In genomic region chr1:24744911-24745710, GRCh38 we compare ENCODE assay signal across 8 cellular contexts. TPM values are rescaled to one million over a fixed set of nuclear protein-coding genes. Genes with fewer than 3 reads are reported as not detected.
DNase-seq lines count a peak whose midpoint lies in the region; ATAC-seq and TF ChIP-seq lines count a peak whose summit lies in the region.

TSS of gene CLIC4 (plus strand) at chr1:24745447. CDS start at chr1:24745554, 107 bp downstream.

- H3K4me3 Mint-ChIP-seq in activated CD8-positive, alpha-beta memory T cell treated with anti-CD3 and anti-CD28 coated beads, Interleukin-2, amount 10 ng/mL, durations not matched to agents 7 days and 5 days = peak within 1 kb of the TSS; percentile 82
- peak within 1 kb of the TSS; percentile 84 for H3K4me3 Mint-ChIP-seq in endodermal cell

- H3K4me1 ChIP-seq in NT2/D1 (ENCODE audit: insufficient read depth, insufficient read length) = peaks cover 12% of the 10 kb centered on the region
- H3K4me1 ChIP-seq in endodermal cell (ENCODE audit: control insufficient read depth, insufficient read depth, low read length) = no peaks in the 10 kb centered on the region

- CTCF ChIA-PET in activated CD8-positive, alpha-beta memory T cell treated with anti-CD3 and anti-CD28 coated beads, Interleukin-2, amount 10 ng/mL, durations not matched to agents 7 days and 5 days (lab: Charles Lee) = interaction anchor here (0.8 to 1.7 kb wide), 12 partner anchors 13 to 330 kb away, joined by 3 to 12 read pairs (median 3); partner anchors contain the start of gene NIPAL3

- peaks cover 44% of the 10 kb centered on the region for H3K4me1 Mint-ChIP-seq in activated CD8-positive, alpha-beta memory T cell treated with anti-CD3 and anti-CD28 coated beads, Interleukin-2, amount 10 ng/mL, durations not matched to agents 7 days and 5 days
- H3K4me1 Mint-ChIP-seq in endodermal cell = peaks cover 35% of the 10 kb centered on the region

- H3K4me3 ChIP-seq in NT2/D1 (ENCODE audit: insufficient read length, low read depth) = peak within 1 kb of the TSS; percentile 97
- H3K4me3 ChIP-seq in endodermal cell (ENCODE audit: low read length) = peak within 1 kb of the TSS; percentile 91

- H3K36me3 ChIP-seq in NT2/D1 (ENCODE audit: insufficient read depth, insufficient read length, low read length) (peaks cover 13% of the 10 kb centered on the region), endodermal cell (ENCODE audit: control insufficient read depth, insufficient read depth, low read length) (peaks cover 9% of the 10 kb centered on the region)

- H3K27ac Mint-ChIP-seq in activated CD8-positive, alpha-beta memory T cell treated with anti-CD3 and anti-CD28 coated beads, Interleukin-2, amount 10 ng/mL, durations not matched to agents 7 days and 5 days = peak within 1 kb of the TSS; percentile 69
- peak within 1 kb of the TSS; percentile 95 for H3K27ac Mint-ChIP-seq in endodermal cell

- no peaks in the 10 kb centered on the region for H3K36me3 Mint-ChIP-seq in activated CD8-positive, alpha-beta memory T cell treated with anti-CD3 and anti-CD28 coated beads, Interleukin-2, amount 10 ng/mL, durations not matched to agents 7 days and 5 days
- H3K36me3 Mint-ChIP-seq in endodermal cell (ENCODE audit: low read depth) = peaks cover 7% of the 10 kb centered on the region

- 0% methylated on average over 28 to 80 of the region's 80 CpGs for WGBS in endodermal cell (ENCODE audit: insufficient coverage in 1 of 2, insufficient read length in 1 of 2), 2 experiments

- peak; percentile 94 for ATAC-seq in activated CD8-positive, alpha-beta memory T cell treated with anti-CD3 and anti-CD28 coated beads, Interleukin-2, amount 10 ng/mL, durations not matched to agents 7 days and 5 days

- TF ChIP-seq CTCF in GM20000 (IDR thresholded peaks at IDR 0.05; ENCODE audit: extremely low read depth, missing control alignments) (no peak), endodermal cell (conservative IDR thresholded peaks at IDR 0.05) (no peak)

- DNase-seq in COLO668 (lab: John Stamatoyannopoulos, UW; ENCODE audit: unreplicated experiment) (peak; percentile 100), GM20000 (ENCODE audit: low spot score) (peak; percentile 96), HT1080 (ENCODE audit: low read depth) (peak; percentile 100), NT2/D1 (ENCODE audit: low read depth, low spot score) (peak; percentile 99), endodermal cell (peak; percentile 100), mesenteric fat pad (ENCODE audit: low spot score) (peak; percentile 100)
- peak; percentile 99 for DNase-seq in activated CD8-positive, alpha-beta memory T cell treated with anti-CD3 and anti-CD28 coated beads, Interleukin-2, amount 10 ng/mL, durations not matched to agents 7 days and 5 days
- DNase-seq in stimulated activated CD8-positive, alpha-beta memory T cell treated with anti-CD3 and anti-CD28 coated beads, Interleukin-15, amount 100 ng/mL, for 24 hours (ENCODE audit: low read depth) = peak; percentile 97

- H3K27ac ChIP-seq in endodermal cell (ENCODE audit: low read depth, low read length) = peak within 1 kb of the TSS; percentile 91

- H3K9ac ChIP-seq in NT2/D1 (ENCODE audit: insufficient read length, low read depth) (peak within 1 kb of the TSS; percentile 99), endodermal cell (ENCODE audit: extremely low read depth, low read length, poor library complexity, severe bottlenecking) (peak within 1 kb of the TSS; percentile 87)

- H3K9me3 Mint-ChIP-seq in activated CD8-positive, alpha-beta memory T cell treated with anti-CD3 and anti-CD28 coated beads, Interleukin-2, amount 10 ng/mL, durations not matched to agents 7 days and 5 days (ENCODE audit: low read depth) = no peaks in the 10 kb centered on the region
- H3K9me3 Mint-ChIP-seq in endodermal cell = no peaks in the 10 kb centered on the region

- H3K27me3 ChIP-seq in NT2/D1 (ENCODE audit: insufficient read depth, insufficient read length) = no peaks in the 10 kb centered on the region
- H3K27me3 ChIP-seq in endodermal cell (ENCODE audit: control insufficient read depth, insufficient read depth, low read length, poor library complexity, severe bottlenecking) = no peaks in the 10 kb centered on the region

- peaks cover 21% of the 10 kb centered on the region for H3K27me3 Mint-ChIP-seq in activated CD8-positive, alpha-beta memory T cell treated with anti-CD3 and anti-CD28 coated beads, Interleukin-2, amount 10 ng/mL, durations not matched to agents 7 days and 5 days
- H3K27me3 Mint-ChIP-seq in endodermal cell (ENCODE audit: insufficient read depth) = no peaks in the 10 kb centered on the region

- no peaks in the 10 kb centered on the region for H3K9me3 ChIP-seq in NT2/D1 (ENCODE audit: insufficient read depth, low read length)
- H3K9me3 ChIP-seq in endodermal cell (ENCODE audit: control insufficient read depth, low read length) = no peaks in the 10 kb centered on the region

RNA-seq across cellular contexts. Expression of gene CLIC4, which starts in this region (rescaled TPM):
- total RNA-seq in HT1080 (2014; rRNA removed; shearing (Covaris generic)) = 108 and 122 TPM in 2 replicates
- 303 and 386 TPM in 2 replicates for polyA plus RNA-seq in HT1080 (2015; cell fraction: cytosol; rRNA removed)
- polyA plus RNA-seq in HT1080 (2015; cell fraction: nucleus; rRNA removed) = 218 and 228 TPM in 2 replicates
- total RNA-seq in activated CD8-positive, alpha-beta memory T cell treated with anti-CD3 and anti-CD28 coated beads, Interleukin-2, amount 10 ng/mL, durations not matched to agents 7 days and 5 days = 10 to 100 TPM; 16.9 to 23.0 TPM
- 100 to 1,000 TPM; 119 to 146 TPM for total RNA-seq in endodermal cell
- 182 TPM for polyA plus RNA-seq in endodermal cell (2013, experiment 1 of 2)
- polyA plus RNA-seq in endodermal cell (2013, experiment 2 of 2) = 170 TPM
- 169 TPM for total RNA-seq in mesenteric fat pad

Comparison
In these comparisons a context has a peak if more than half of its experiments do, and no peak if none do; other contexts are left out.
1. Peak in every context shown above with its lines: DNase-seq, ATAC-seq, H3K4me3 ChIP-seq and H3K27ac ChIP-seq.